23 cellular contexts compared by ENCODE assay signal in the genomic region with DNA sequence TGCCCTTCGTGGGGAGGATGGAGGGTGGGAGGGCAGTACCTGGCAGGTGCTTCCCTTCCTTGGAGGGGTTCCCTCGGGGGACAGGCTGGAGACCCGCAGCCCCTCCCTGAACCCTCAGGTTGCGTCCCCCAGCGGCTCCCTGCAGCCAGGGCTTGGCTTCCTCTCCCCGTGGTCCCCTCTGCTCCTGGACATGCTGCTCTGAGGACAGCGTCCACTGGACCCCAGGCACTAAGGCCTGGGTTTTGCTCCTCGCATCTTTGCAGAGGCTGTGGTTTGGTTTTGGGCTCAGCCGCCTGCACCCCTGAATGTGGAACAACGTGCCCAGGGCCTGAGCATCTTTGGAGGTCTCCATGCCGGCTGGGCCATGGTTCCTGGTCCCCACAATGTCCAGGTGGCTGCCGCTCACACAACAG.
"Had no signal": no experiment of that assay in that cellular context is flagged by ENCODE, and none has a peak within 500 bp of the region (broad histone marks: within the 10 kb centered on the region; RNA-seq: fewer than 3 reads in every experiment).

No MANE protein-coding gene starts in this region.

- H3K27ac ChIP-seq: colonic mucosa, esophagus muscularis mucosa, foreskin keratinocyte, gastroesophageal sphincter, heart right ventricle, lower lobe of right lung, prostate gland, skin epidermis, spleen, vagina had no signal

- H3K4me3 Mint-ChIP-seq: central memory CD8-positive, alpha-beta T cell; dendritic cell treated with granulocyte-macrophage colony-stimulating factor and Interleukin-4, amounts not matched to agents 40 ng/mL and 50 ng/mL, for 4 days; naive thymus-derived CD8-positive, alpha-beta T cell; nephron progenitor cell; stimulated activated naive B cell treated with anti-CD40 and anti-IgM and Interleukin-4, amounts not matched to agents 10 μg/mL and 1 μg/mL and 100 μg/mL, for 72 hours; stimulated activated naive CD8-positive, alpha-beta T cell treated with anti-CD3 and anti-CD28 coated beads, Interleukin-15, Interleukin-2, amounts not matched to agents 100 ng/mL and 50 ng/mL, for 24 hours had no signal

- H3K4me3 ChIP-seq: colonic mucosa, esophagus muscularis mucosa, gastroesophageal sphincter, heart right ventricle, lower lobe of right lung, prostate gland, skin epidermis, spleen, vagina had no signal

- H3K27me3 Mint-ChIP-seq: central memory CD8-positive, alpha-beta T cell; dendritic cell treated with granulocyte-macrophage colony-stimulating factor and Interleukin-4, amounts not matched to agents 40 ng/mL and 50 ng/mL, for 4 days; naive thymus-derived CD8-positive, alpha-beta T cell; stimulated activated naive CD8-positive, alpha-beta T cell treated with anti-CD3 and anti-CD28 coated beads, Interleukin-15, Interleukin-2, amounts not matched to agents 100 ng/mL and 50 ng/mL, for 24 hours had no signal

- H3K27me3 ChIP-seq: colonic mucosa, esophagus muscularis mucosa, foreskin keratinocyte, gastroesophageal sphincter, heart right ventricle, spleen, vagina had no signal

- H3K36me3 ChIP-seq: colonic mucosa, esophagus muscularis mucosa, gastroesophageal sphincter, heart right ventricle, lower lobe of right lung, prostate gland, spleen, vagina had no signal

- H3K4me1 ChIP-seq: colonic mucosa, gastroesophageal sphincter, prostate gland had no signal

- H3K27ac Mint-ChIP-seq: dendritic cell treated with granulocyte-macrophage colony-stimulating factor and Interleukin-4, amounts not matched to agents 40 ng/mL and 50 ng/mL, for 4 days; naive thymus-derived CD8-positive, alpha-beta T cell; nephron progenitor cell; stimulated activated naive B cell treated with anti-CD40 and anti-IgM and Interleukin-4, amounts not matched to agents 10 μg/mL and 1 μg/mL and 100 μg/mL, for 72 hours; stimulated activated naive CD8-positive, alpha-beta T cell treated with anti-CD3 and anti-CD28 coated beads, Interleukin-15, Interleukin-2, amounts not matched to agents 100 ng/mL and 50 ng/mL, for 24 hours had no signal

- ATAC-seq: foreskin keratinocyte; gastroesophageal sphincter; heart right ventricle; left cardiac atrium; left ventricle myocardium superior; lower lobe of right lung; naive thymus-derived CD8-positive, alpha-beta T cell; right cardiac atrium; stimulated activated naive B cell treated with anti-CD40 and anti-IgM and Interleukin-4, amounts not matched to agents 10 μg/mL and 1 μg/mL and 100 μg/mL, for 72 hours had no signal

- H3K9me3 ChIP-seq: colonic mucosa, prostate gland, vagina had no signal

- DNase-seq: colonic mucosa; effector CD8-positive, alpha-beta T cell; foreskin keratinocyte; heart right ventricle; hippocampal formation; left cardiac atrium; left ventricle myocardium superior; lower lobe of right lung; nephron progenitor cell; right cardiac atrium; spleen; stimulated activated CD4-positive, alpha-beta T cell treated with anti-CD3 and anti-CD28 coated beads, Interleukin-4, amount 100 ng/mL, for 4 hours; stimulated activated naive B cell treated with anti-CD40 and anti-IgM and Interleukin-4, amounts not matched to agents 10 μg/mL and 1 μg/mL and 100 μg/mL, for 72 hours; trophoblast cell had no signal
